8 cellular contexts compared by ENCODE assay signal in genomic region chr1:1347663-1348419, GRCh38. TPM values are rescaled to one million over a fixed set of nuclear protein-coding genes. Genes with fewer than 3 reads are reported as not detected.
DNase-seq lines count a peak whose midpoint lies in the region; ATAC-seq and TF ChIP-seq lines count a peak whose summit lies in the region.

No MANE protein-coding gene starts in this region.

- no peaks in the 10 kb centered on the region for H3K36me3 ChIP-seq in H7 (replicated peaks; ENCODE audit: control insufficient read depth, insufficient read depth, low read length)
- no peaks in the 10 kb centered on the region for H3K36me3 ChIP-seq in psoas muscle (ENCODE audit: insufficient read depth in 1 of 2, low read depth in 1 of 2)

- H3K4me3 ChIP-seq in H7 (ENCODE audit: insufficient read depth, low read depth, low read length) (peak overlapping the region; percentile 88), foreskin fibroblast (ENCODE audit: low read depth in 1 of 2, low read length in 2 of 2) (peak overlapping the region; percentile 64 to 76), psoas muscle (peak overlapping the region; percentile 73)

- TF ChIP-seq CTCF in foreskin fibroblast (IDR thresholded peaks at IDR 0.05; ENCODE audit: low read depth, low read length) (no peak), psoas muscle (IDR thresholded peaks at IDR 0.05) (no peak), foreskin keratinocyte (conservative IDR thresholded peaks at IDR 0.05) (no peak)

- DNase-seq in H7, result peak; percentile 93
- peak in 1 of 2 donors; percentile 70 for DNase-seq in foreskin fibroblast
- peak; percentile 62 to 79 for DNase-seq in psoas muscle
- DNase-seq in foreskin keratinocyte, result no peak

- H3K27me3 ChIP-seq in H7 (ENCODE audit: control insufficient read depth, insufficient read depth, low read length) (no peaks in the 10 kb centered on the region), psoas muscle (ENCODE audit: insufficient read depth in 3 of 3, low read length in 2 of 3) (no peaks in the 10 kb centered on the region), foreskin keratinocyte (no peaks in the 10 kb centered on the region)

- 11 to 17% (median 13%) methylated on average over 25 to 26 of the region's 26 CpGs for WGBS in psoas muscle, 3 donors

- ATAC-seq in SK-N-SH treated with all-trans-retinoic acid at 6 μM for 48 hours (peak; percentile 55), psoas muscle (peak; percentile 49 to 65 (median 53)), GM21526 (IDR thresholded peaks at IDR 0.05; ENCODE audit: low FRiP score, unreplicated experiment) (no peak), GM18502 (IDR thresholded peaks at IDR 0.05; ENCODE audit: poor library complexity, unreplicated experiment) (no peak), GM21723 (IDR thresholded peaks at IDR 0.05; ENCODE audit: unreplicated experiment) (no peak), foreskin keratinocyte (no peak)

- H3K4me1 ChIP-seq in psoas muscle (peaks cover 54% of the 10 kb centered on the region), foreskin keratinocyte (peaks cover 16% of the 10 kb centered on the region)

- intact Hi-C loops in psoas muscle (cut with DNase I), result loop anchor here in 1 of 2 donors (1.0 to 5.0 kb wide), 4 partner anchors 25 to 157 kb away; partner anchors contain the start of genes ACAP3, PUSL1 and UBE2J2

- H3K9me3 ChIP-seq in psoas muscle, result no peaks in the 10 kb centered on the region

- H3K27ac ChIP-seq in psoas muscle (peak overlapping the region; percentile 97), foreskin keratinocyte (no peak overlapping the region)

TF ChIP-seq in SK-N-SH treated with all-trans-retinoic acid at 6 μM for 48 hours, 23 proteins besides CTCF, POLR2A, EP300 and RAD21:
- TF ChIP-seq ZC3H10 (CRISPR knock-in tag; IDR thresholded peaks at IDR 0.05) (no peak), CSDC2 (CRISPR knock-in tag; IDR thresholded peaks at IDR 0.05) (no peak), ZNF8 (CRISPR knock-in tag; IDR thresholded peaks at IDR 0.05) (no peak), PATZ1 (CRISPR knock-in tag; IDR thresholded peaks at IDR 0.05; ENCODE audit: borderline replicate concordance) (no peak), ZNF70 (CRISPR knock-in tag; IDR thresholded peaks at IDR 0.05) (no peak), OSR1 (CRISPR knock-in tag; IDR thresholded peaks at IDR 0.05) (no peak)

RNA-seq across cellular contexts. Expression of gene DVL1, which starts 1.4 kb away (rescaled TPM):
- total RNA-seq in H7 (2014; rRNA removed; shearing (Covaris generic)), result 189 and 191 TPM in 2 replicates
- 100 to 1,000 TPM; 162 to 215 (median 210) TPM for total RNA-seq in psoas muscle
- polyA plus RNA-seq in psoas muscle, result 100 to 1,000 TPM; 183 to 209 (median 206) TPM
- total RNA-seq in foreskin keratinocyte, result 113 and 128 TPM in 2 replicates
- 79.0 and 92.8 TPM in 2 replicates for polyA plus RNA-seq in foreskin keratinocyte

RNA-seq across cellular contexts. Expression of gene MXRA8, which starts 10.5 kb away (rescaled TPM):
- total RNA-seq in H7 (2014; rRNA removed; shearing (Covaris generic)), result 54.2 and 80.1 TPM in 2 replicates
- 10 to 100 TPM in 3 of 4 donors, 1 to 10 TPM in 1; 7.2 to 24.3 (median 13.5) TPM for total RNA-seq in psoas muscle
- 10 to 100 TPM in 2 of 3 donors, 1 to 10 TPM in 1; 9.8 to 16.9 (median 10.1) TPM for polyA plus RNA-seq in psoas muscle
- 0.32 and 0.37 TPM in 2 replicates for total RNA-seq in foreskin keratinocyte
- polyA plus RNA-seq in foreskin keratinocyte, result 0.36 and 0.42 TPM in 2 replicates

RNA-seq across cellular contexts. Expression of gene TAS1R3, which starts 16.8 kb away (rescaled TPM):
- total RNA-seq in H7 (2014; rRNA removed; shearing (Covaris generic)), result 0.14 TPM in 1 of 2 replicates, not detected in the other
- total RNA-seq in psoas muscle, result under 1 TPM in 3 of 4 donors, not detected in 1; 0.06 to 0.10 (median 0.06) TPM
- polyA plus RNA-seq in psoas muscle, result under 1 TPM; 0.08 to 0.25 (median 0.18) TPM
- 0.04 and 0.10 TPM in 2 replicates for total RNA-seq in foreskin keratinocyte
- 0.03 TPM in 2 replicates for polyA plus RNA-seq in foreskin keratinocyte

RNA-seq across cellular contexts. Expression of gene CPTP, which starts 23.2 kb away (rescaled TPM):
- total RNA-seq in H7 (2014; rRNA removed; shearing (Covaris generic)), result 25.0 and 27.7 TPM in 2 replicates
- total RNA-seq in psoas muscle (10 to 100 TPM; 18.2 to 39.5 (median 23.8) TPM), foreskin keratinocyte (26.6 and 28.3 TPM in 2 replicates)
- polyA plus RNA-seq in psoas muscle (10 to 100 TPM; 31.3 to 38.1 (median 33.4) TPM), foreskin keratinocyte (33.7 and 35.8 TPM in 2 replicates)

RNA-seq across cellular contexts. Expression of gene INTS11, which starts 23.4 kb away (rescaled TPM):
- total RNA-seq in H7 (2014; rRNA removed; shearing (Covaris generic)), result 169 and 189 TPM in 2 replicates
- total RNA-seq in psoas muscle (10 to 100 TPM; 55.6 to 80.8 (median 64.0) TPM), foreskin keratinocyte (84.0 and 85.9 TPM in 2 replicates)
- polyA plus RNA-seq in psoas muscle (10 to 100 TPM; 71.2 to 72.7 (median 71.8) TPM), foreskin keratinocyte (87.5 and 91.9 TPM in 2 replicates)

Comparison
In these comparisons a context has a peak if more than half of its experiments do, and no peak if none do; other contexts are left out.
1. DNase-seq: peak in H7 (single experiment) and psoas muscle (2 of 2); none in foreskin keratinocyte (0 of 2).
2. ATAC-seq: peak in SK-N-SH treated with all-trans-retinoic acid at 6 μM for 48 hours (single experiment) and psoas muscle (4 of 4); none in GM21526 (single experiment), GM18502 (single experiment), GM21723 (single experiment) and foreskin keratinocyte (single experiment).
3. Peak in every context shown above with its lines, with median percentiles within 50 percentile points of each other: H3K4me3 ChIP-seq.